ENCODE assay signal across 30 cellular contexts in genomic region chr6:106225581-106225980, GRCh38.
DNase-seq lines count a peak whose midpoint lies in the region; ATAC-seq and TF ChIP-seq lines count a peak whose summit lies in the region.
"Had no signal": no experiment of that assay in that cellular context is flagged by ENCODE, and none has a peak within 500 bp of the region (broad histone marks: within the 10 kb centered on the region; RNA-seq: fewer than 3 reads in every experiment).

No MANE protein-coding gene starts in this region.

- intact Hi-C loops in natural killer cell (cut with micrococcal nuclease) (no loop called here), left lung (cut with DNase I) (no loop called here)

- CTCF ChIA-PET in T-cell (lab: Charles Lee), result interaction anchor here (0.7 to 4.0 kb wide), 4 partner anchors 142 to 793 kb away, joined by 3 to 55 read pairs (median 5); no protein-coding TSS in a partner anchor

- POLR2A ChIA-PET in T-cell (lab: Charles Lee), result no interaction called here

- no peaks in the 10 kb centered on the region for H3K36me3 Mint-ChIP-seq in natural killer cell treated with Interleukin-12 subunit alpha and Interleukin-12 subunit beta and Interleukin-15 and Interleukin-18, amount 100 ng/mL, for 72 hours
- H3K36me3 Mint-ChIP-seq in natural killer cell (no peaks in the 10 kb centered on the region), T-cell (no peaks in the 10 kb centered on the region)

- H3K4me3 ChIP-seq in left lung, result no peak overlapping the region
- H3K4me3 ChIP-seq: adrenal gland, body of pancreas, Peyer's patch, smooth muscle cell had no signal

- no peaks in the 10 kb centered on the region for H3K9me3 ChIP-seq in left lung
- H3K9me3 ChIP-seq: adrenal gland, body of pancreas, Peyer's patch had no signal

- H3K27me3 ChIP-seq in left lung, result no peaks in the 10 kb centered on the region
- H3K27me3 ChIP-seq: adrenal gland, body of pancreas, Peyer's patch had no signal

- H3K36me3 ChIP-seq in left lung, result no peaks in the 10 kb centered on the region
- H3K36me3 ChIP-seq: adrenal gland, Peyer's patch had no signal

- peaks cover 0 to 5% of the 10 kb centered on the region in 2 donors for H3K4me1 ChIP-seq in left lung
- H3K4me1 ChIP-seq: adrenal gland, Peyer's patch had no signal

- no peak overlapping the region for H3K4me3 Mint-ChIP-seq in natural killer cell treated with Interleukin-12 subunit alpha and Interleukin-12 subunit beta and Interleukin-15 and Interleukin-18, amount 100 ng/mL, for 72 hours
- H3K4me3 Mint-ChIP-seq in natural killer cell, result no peak overlapping the region
- no peak overlapping the region for H3K4me3 Mint-ChIP-seq in T-cell
- H3K4me3 Mint-ChIP-seq: activated CD4-positive, alpha-beta memory T cell treated with anti-CD3 and anti-CD28 coated beads for 36 hours; CD8-positive, alpha-beta T cell; immature natural killer cell; nephron; type B pancreatic cell had no signal

- H3K27ac ChIP-seq in left lung, result no peak overlapping the region
- H3K27ac ChIP-seq: adrenal gland, body of pancreas, HL-60, Peyer's patch had no signal

- ATAC-seq in natural killer cell treated with Interleukin-12 subunit alpha and Interleukin-12 subunit beta and Interleukin-15 and Interleukin-18, amount 100 ng/mL, for 72 hours, result no peak
- ATAC-seq in natural killer cell (no peak), T-cell (replicated peaks in 1 of 4) (no peak), left lobe of liver (peak; percentile 82), left lung (no peak)
- ATAC-seq: body of pancreas; CD8-positive, alpha-beta T cell; left ventricle myocardium superior had no signal

- TF ChIP-seq CTCF in natural killer cell (IDR thresholded peaks at IDR 0.05) (no peak), left lung (IDR thresholded peaks at IDR 0.05) (no peak)

- no peaks in the 10 kb centered on the region for H3K9me3 Mint-ChIP-seq in natural killer cell treated with Interleukin-12 subunit alpha and Interleukin-12 subunit beta and Interleukin-15 and Interleukin-18, amount 100 ng/mL, for 72 hours
- no peaks in the 10 kb centered on the region for H3K9me3 Mint-ChIP-seq in natural killer cell
- no peaks in the 10 kb centered on the region for H3K9me3 Mint-ChIP-seq in T-cell
- H3K9me3 Mint-ChIP-seq: activated CD4-positive, alpha-beta memory T cell treated with anti-CD3 and anti-CD28 coated beads for 36 hours; CD8-positive, alpha-beta T cell; immature natural killer cell; type B pancreatic cell had no signal

- peak overlapping the region; percentile 41 to 43 for H3K27ac Mint-ChIP-seq in natural killer cell treated with Interleukin-12 subunit alpha and Interleukin-12 subunit beta and Interleukin-15 and Interleukin-18, amount 100 ng/mL, for 72 hours
- peak overlapping the region in 1 of 2 donors; percentile 22 for H3K27ac Mint-ChIP-seq in natural killer cell
- H3K27ac Mint-ChIP-seq in T-cell, result peak overlapping the region; percentile 59 to 64
- H3K27ac Mint-ChIP-seq: activated CD4-positive, alpha-beta memory T cell treated with anti-CD3 and anti-CD28 coated beads for 36 hours; CD8-positive, alpha-beta T cell; nephron; type B pancreatic cell had no signal

- H3K27me3 Mint-ChIP-seq in natural killer cell treated with Interleukin-12 subunit alpha and Interleukin-12 subunit beta and Interleukin-15 and Interleukin-18, amount 100 ng/mL, for 72 hours, result no peaks in the 10 kb centered on the region
- H3K27me3 Mint-ChIP-seq in natural killer cell (ENCODE audit: low read depth in 2 of 2) (no peaks in the 10 kb centered on the region), T-cell (no peaks in the 10 kb centered on the region)
- H3K27me3 Mint-ChIP-seq: activated CD4-positive, alpha-beta memory T cell treated with anti-CD3 and anti-CD28 coated beads for 36 hours; type B pancreatic cell had no signal

- H3K4me1 Mint-ChIP-seq in natural killer cell treated with Interleukin-12 subunit alpha and Interleukin-12 subunit beta and Interleukin-15 and Interleukin-18, amount 100 ng/mL, for 72 hours (ENCODE audit: low read depth in 2 of 2), result peaks cover 27 to 44% of the 10 kb centered on the region in 2 donors
- H3K4me1 Mint-ChIP-seq in natural killer cell, result peaks cover 11 to 22% of the 10 kb centered on the region in 2 donors
- peaks cover 20 to 26% (median 26%) of the 10 kb centered on the region in 3 donors for H3K4me1 Mint-ChIP-seq in T-cell
- H3K4me1 Mint-ChIP-seq: nephron had no signal

- no peak for DNase-seq in natural killer cell treated with Interleukin-12 subunit alpha and Interleukin-12 subunit beta and Interleukin-15 and Interleukin-18, amount 100 ng/mL, for 72 hours (ENCODE audit: low spot score)
- DNase-seq in natural killer cell, result no peak
- DNase-seq in T-cell, result no peak
- no peak for DNase-seq in left lobe of liver (ENCODE audit: low spot score)
- no peak for DNase-seq in left lung
- no peak for DNase-seq in foreskin melanocyte
- DNase-seq in NOMO-1 treated with dmso at 0.1 percent for 144 hours (lab: John Stamatoyannopoulos, UW; ENCODE audit: unreplicated experiment), result no peak
- DNase-seq: activated CD4-positive, alpha-beta memory T cell treated with anti-CD3 and anti-CD28 coated beads for 36 hours; activated CD4-positive, CD25-positive, alpha-beta regulatory T cell; activated CD8-positive, alpha-beta memory T cell treated with anti-CD3 and anti-CD28 coated beads, Interleukin-2, amount 50 U/mL, for 48 hours; activated effector memory CD4-positive, alpha-beta T cell treated with anti-CD3 and anti-CD28 coated beads, Interleukin-2, amount 50 U/mL, for 16 hours; adrenal gland; body of pancreas; CD8-positive, alpha-beta T cell; cerebellar nuclear complex; DMS153; hypothalamus; immature natural killer cell; Kasumi-1; left ventricle myocardium superior; NCI-H187; NCI-H2171 treated with DMSO at 0.1 percent for 48 hours; NCI-H524; Peyer's patch; retina; stimulated activated CD4-positive, alpha-beta T cell treated with anti-CD3 and anti-CD28 coated beads, Interleukin-1b, Interleukin-23, amount 100 ng/mL, for 48 hours had no signal
